Comparison of ENCODE assay signal across 1 cellular context in the genomic region with DNA sequence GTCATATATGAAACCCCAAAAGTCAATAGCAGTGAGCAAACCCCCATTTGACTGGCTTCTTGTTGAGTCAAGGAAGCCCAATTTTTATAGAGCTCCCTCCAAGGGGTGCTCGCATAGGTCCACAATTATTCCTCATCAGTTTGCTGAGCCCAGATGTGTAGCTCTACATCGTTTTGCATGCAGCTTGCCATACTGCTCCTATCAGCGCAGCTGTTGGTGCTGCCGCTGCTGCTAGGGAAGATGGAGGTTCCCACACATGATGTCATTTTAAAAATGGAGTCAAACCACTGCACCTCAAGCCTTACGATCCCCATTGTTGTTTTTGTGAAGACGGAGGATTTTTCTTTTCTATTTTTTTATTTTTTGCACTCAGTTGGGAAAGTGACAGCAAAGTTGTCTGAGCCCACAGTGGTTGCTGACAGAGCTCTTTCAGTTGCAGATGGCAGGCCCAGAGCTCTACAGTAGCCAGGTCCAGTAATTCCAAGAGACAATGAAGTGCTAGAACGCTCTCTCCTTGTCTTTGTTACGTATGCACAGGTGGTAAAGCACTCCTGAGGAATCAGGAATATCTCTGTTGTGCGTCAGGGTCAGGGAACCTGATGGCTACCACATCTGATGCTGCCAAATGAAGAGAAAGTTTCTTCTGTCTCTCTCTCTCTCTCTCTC.
TF ChIP-seq lines count a peak whose summit lies in the region.

No MANE protein-coding gene starts in this region.

TF ChIP-seq in WTC11, 78 proteins besides CTCF, POLR2A, EP300 and RAD21:
- TF ChIP-seq ZNF121 (CRISPR knock-in tag; IDR thresholded peaks at IDR 0.05), result no peak
- TF ChIP-seq, protein P1, sequence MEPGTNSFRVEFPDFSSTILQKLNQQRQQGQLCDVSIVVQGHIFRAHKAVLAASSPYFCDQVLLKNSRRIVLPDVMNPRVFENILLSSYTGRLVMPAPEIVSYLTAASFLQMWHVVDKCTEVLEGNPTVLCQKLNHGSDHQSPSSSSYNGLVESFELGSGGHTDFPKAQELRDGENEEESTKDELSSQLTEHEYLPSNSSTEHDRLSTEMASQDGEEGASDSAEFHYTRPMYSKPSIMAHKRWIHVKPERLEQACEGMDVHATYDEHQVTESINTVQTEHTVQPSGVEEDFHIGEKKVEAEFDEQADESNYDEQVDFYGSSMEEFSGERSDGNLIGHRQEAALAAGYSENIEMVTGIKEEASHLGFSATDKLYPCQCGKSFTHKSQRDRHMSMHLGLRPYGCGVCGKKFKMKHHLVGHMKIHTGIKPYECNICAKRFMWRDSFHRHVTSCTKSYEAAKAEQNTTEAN (CRISPR knock-in tag; IDR thresholded peaks at IDR 0.05), result no peak
- TF ChIP-seq FOXJ3 (CRISPR knock-in tag; IDR thresholded peaks at IDR 0.05; ENCODE audit: borderline replicate concordance), result no peak
- TF ChIP-seq AFF4 (CRISPR knock-in tag; IDR thresholded peaks at IDR 0.05; ENCODE audit: borderline replicate concordance), result no peak
- TF ChIP-seq, protein P2, sequence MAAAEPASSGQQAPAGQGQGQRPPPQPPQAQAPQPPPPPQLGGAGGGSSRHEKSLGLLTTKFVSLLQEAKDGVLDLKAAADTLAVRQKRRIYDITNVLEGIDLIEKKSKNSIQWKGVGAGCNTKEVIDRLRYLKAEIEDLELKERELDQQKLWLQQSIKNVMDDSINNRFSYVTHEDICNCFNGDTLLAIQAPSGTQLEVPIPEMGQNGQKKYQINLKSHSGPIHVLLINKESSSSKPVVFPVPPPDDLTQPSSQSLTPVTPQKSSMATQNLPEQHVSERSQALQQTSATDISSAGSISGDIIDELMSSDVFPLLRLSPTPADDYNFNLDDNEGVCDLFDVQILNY (CRISPR knock-in tag; IDR thresholded peaks at IDR 0.05), result no peak
- TF ChIP-seq CBFB (CRISPR knock-in tag; IDR thresholded peaks at IDR 0.05; ENCODE audit: low read depth), result no peak
- no peak for TF ChIP-seq NR3C1 (CRISPR knock-in tag; conservative IDR thresholded peaks at IDR 0.05; ENCODE audit: low read depth)
- TF ChIP-seq NFYB (CRISPR knock-in tag; conservative IDR thresholded peaks at IDR 0.05; ENCODE audit: low read depth), result no peak
- TF ChIP-seq ZNF512 (CRISPR knock-in tag; IDR thresholded peaks at IDR 0.05; ENCODE audit: borderline replicate concordance), result no peak
- no peak for TF ChIP-seq ZNF263 (CRISPR knock-in tag; IDR thresholded peaks at IDR 0.05; ENCODE audit: low read depth)
- no peak for TF ChIP-seq ELF4 (CRISPR knock-in tag; IDR thresholded peaks at IDR 0.05; ENCODE audit: low read depth)
- no peak for TF ChIP-seq TEAD4 (CRISPR knock-in tag; IDR thresholded peaks at IDR 0.05)
- no peak for TF ChIP-seq NFATC4 (CRISPR knock-in tag; IDR thresholded peaks at IDR 0.05)
- no peak for TF ChIP-seq RELA (CRISPR knock-in tag; IDR thresholded peaks at IDR 0.05; ENCODE audit: borderline replicate concordance)
- TF ChIP-seq AR (CRISPR knock-in tag; IDR thresholded peaks at IDR 0.05), result no peak
- no peak for TF ChIP-seq TEAD1 (CRISPR knock-in tag; IDR thresholded peaks at IDR 0.05)
- no peak for TF ChIP-seq ATF1 (CRISPR knock-in tag; IDR thresholded peaks at IDR 0.05)
